In the genomic region with DNA sequence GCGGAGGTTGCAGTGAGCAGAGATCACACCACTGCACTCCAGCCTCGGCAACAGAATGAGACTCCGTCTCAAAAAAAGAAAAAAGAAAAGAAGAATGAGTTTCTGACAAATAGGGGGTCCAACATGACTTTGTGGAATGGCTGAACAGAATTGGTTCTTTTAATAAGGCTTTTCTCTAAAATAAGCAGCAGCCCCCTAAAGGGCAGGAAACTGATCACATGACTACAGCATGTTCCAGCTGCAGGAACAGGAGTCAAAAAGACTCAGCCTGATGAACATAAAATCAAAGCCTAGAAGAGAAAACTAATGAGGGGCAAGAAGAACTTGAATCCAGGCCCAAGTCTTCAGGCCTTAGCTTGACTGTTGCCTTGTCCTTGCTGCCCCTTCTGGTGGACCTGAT, we compare ENCODE assay signal across 7 cellular contexts.
"Had no signal": no experiment of that assay in that cellular context is flagged by ENCODE, and none has a peak within 500 bp of the region (broad histone marks: within the 10 kb centered on the region; RNA-seq: fewer than 3 reads in every experiment).

No MANE protein-coding gene starts in this region.

- H3K27ac ChIP-seq: HL-60, KMS-11 had no signal

- DNase-seq: IMR-90, KBM-7, KG1 had no signal

- FAIRE-seq: HepG2, HTR-8/SVneo had no signal

- H3K4me2 ChIP-seq: KMS-11 had no signal

- H3K9ac ChIP-seq: KMS-11 had no signal

- ATAC-seq: HepG2 had no signal
